In genomic region chr2:37866535-37866934, GRCh38 we compare ENCODE assay signal across 16 cellular contexts.
"Had no signal": no experiment of that assay in that cellular context is flagged by ENCODE, and none has a peak within 500 bp of the region (broad histone marks: within the 10 kb centered on the region; RNA-seq: fewer than 3 reads in every experiment).

No MANE protein-coding gene starts in this region.

- H3K4me1 ChIP-seq: colonic mucosa, gastrocnemius medialis, prostate gland, testis had no signal

- ATAC-seq: gastrocnemius medialis; natural killer cell treated with Interleukin-12 subunit alpha and Interleukin-12 subunit beta and Interleukin-15 and Interleukin-18, amount 100 ng/mL, for 72 hours had no signal

- H3K27ac Mint-ChIP-seq: activated B cell treated with CpG ODN at 0.5 μM for 24 hours; activated CD4-positive, alpha-beta T cell treated with anti-CD3 and anti-CD28 coated beads, Interleukin-2, amount 10 ng/mL, durations not matched to agents 7 days and 5 days; natural killer cell treated with Interleukin-12 subunit alpha and Interleukin-12 subunit beta and Interleukin-15 and Interleukin-18, amount 100 ng/mL, for 72 hours; stimulated activated naive CD8-positive, alpha-beta T cell treated with anti-CD3 and anti-CD28 coated beads, Interleukin-15, Interleukin-2, amounts not matched to agents 100 ng/mL and 50 ng/mL, for 24 hours; T-helper 1 cell treated with Interleukin-12 subunit alpha and Interleukin-12 subunit beta and Interleukin-4 antibody, amounts not matched to agents 30 μg/mL and 1 μg/mL, for 36 hours had no signal

- H3K4me1 Mint-ChIP-seq: activated B cell treated with CpG ODN at 0.5 μM for 24 hours had no signal

- H3K9me3 Mint-ChIP-seq: activated B cell treated with CpG ODN at 0.5 μM for 24 hours; activated CD4-positive, alpha-beta T cell treated with anti-CD3 and anti-CD28 coated beads, Interleukin-2, amount 10 ng/mL, durations not matched to agents 7 days and 5 days; natural killer cell treated with Interleukin-12 subunit alpha and Interleukin-12 subunit beta and Interleukin-15 and Interleukin-18, amount 100 ng/mL, for 72 hours; stimulated activated naive CD8-positive, alpha-beta T cell treated with anti-CD3 and anti-CD28 coated beads, Interleukin-15, Interleukin-2, amounts not matched to agents 100 ng/mL and 50 ng/mL, for 24 hours; T-helper 1 cell treated with Interleukin-12 subunit alpha and Interleukin-12 subunit beta and Interleukin-4 antibody, amounts not matched to agents 30 μg/mL and 1 μg/mL, for 36 hours had no signal

- H3K36me3 Mint-ChIP-seq: natural killer cell treated with Interleukin-12 subunit alpha and Interleukin-12 subunit beta and Interleukin-15 and Interleukin-18, amount 100 ng/mL, for 72 hours had no signal

- H3K36me3 ChIP-seq: colonic mucosa, gastrocnemius medialis, prostate gland had no signal

- H3K27me3 ChIP-seq: colonic mucosa, gastrocnemius medialis, testis had no signal

- H3K4me3 Mint-ChIP-seq: activated B cell treated with CpG ODN at 0.5 μM for 24 hours; activated CD4-positive, alpha-beta T cell treated with anti-CD3 and anti-CD28 coated beads, Interleukin-2, amount 10 ng/mL, durations not matched to agents 7 days and 5 days; natural killer cell treated with Interleukin-12 subunit alpha and Interleukin-12 subunit beta and Interleukin-15 and Interleukin-18, amount 100 ng/mL, for 72 hours; stimulated activated naive CD8-positive, alpha-beta T cell treated with anti-CD3 and anti-CD28 coated beads, Interleukin-15, Interleukin-2, amounts not matched to agents 100 ng/mL and 50 ng/mL, for 24 hours; T-helper 1 cell treated with Interleukin-12 subunit alpha and Interleukin-12 subunit beta and Interleukin-4 antibody, amounts not matched to agents 30 μg/mL and 1 μg/mL, for 36 hours had no signal

- H3K9me3 ChIP-seq: colonic mucosa, gastrocnemius medialis, prostate gland, testis had no signal

- DNase-seq: activated B cell treated with CpG ODN at 0.5 μM for 24 hours; activated CD4-positive, alpha-beta T cell treated with anti-CD3 and anti-CD28 coated beads, Interleukin-2, amount 10 ng/mL, durations not matched to agents 7 days and 5 days; activated CD8-positive, alpha-beta memory T cell treated with anti-CD3 and anti-CD28 coated beads for 24 hours; activated naive CD4-positive, alpha-beta T cell treated with Interleukin-2 at 50 U/mL for 16 hours; caudate nucleus; colonic mucosa; effector CD4-positive, alpha-beta T cell; gastrocnemius medialis; nucleus accumbens; stimulated activated CD4-positive, alpha-beta T cell treated with anti-CD3 and anti-CD28 coated beads, Interleukin-4, amount 100 ng/mL, for 1 hour; stimulated activated CD8-positive, alpha-beta memory T cell treated with anti-CD3 and anti-CD28 coated beads, Interleukin-4, amount 100 ng/mL, for 48 hours; testis had no signal

- H3K27ac ChIP-seq: colonic mucosa, gastrocnemius medialis, prostate gland, testis had no signal

- H3K4me3 ChIP-seq: colonic mucosa, gastrocnemius medialis, prostate gland, testis had no signal
